In the genomic region with DNA sequence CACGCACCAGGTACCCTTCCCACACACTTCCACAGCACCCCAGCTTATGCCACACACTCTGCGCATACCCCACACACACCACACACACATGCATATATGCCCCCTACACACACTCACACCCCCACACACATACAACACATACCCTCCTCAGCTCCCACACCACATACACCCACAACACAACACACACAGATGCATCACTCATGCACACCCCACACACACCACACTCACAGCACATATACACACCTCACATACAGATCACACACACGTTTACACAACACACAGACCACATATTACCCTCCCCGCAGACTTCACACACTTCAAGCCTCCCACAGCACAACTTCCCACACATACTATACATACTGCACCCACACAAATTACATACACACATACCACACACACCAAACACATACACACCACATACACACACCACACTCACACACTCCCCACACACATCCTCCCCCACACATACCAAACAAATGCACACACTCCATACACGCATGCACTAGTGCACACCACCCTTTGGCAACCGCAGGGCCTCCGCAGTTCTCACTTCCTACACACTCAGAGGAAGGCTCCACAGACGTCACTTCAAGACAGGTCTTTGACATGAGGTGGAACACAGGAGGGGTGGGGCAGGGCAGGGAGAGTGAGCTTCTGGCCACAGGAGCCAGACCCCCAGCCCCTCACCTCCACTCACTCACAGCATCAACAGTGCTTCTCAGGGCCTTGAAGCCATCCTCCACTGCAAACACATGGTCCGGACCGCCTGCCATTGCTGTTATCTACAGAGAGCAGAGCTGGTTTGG, we compare ENCODE assay signal across 9 cellular contexts. TPM values are rescaled to one million over a fixed set of nuclear protein-coding genes. Genes with fewer than 3 reads are reported as not detected.
DNase-seq lines count a peak whose midpoint lies in the region; ATAC-seq and TF ChIP-seq lines count a peak whose summit lies in the region.
"Had no signal": no experiment of that assay in that cellular context is flagged by ENCODE, and none has a peak within 500 bp of the region (broad histone marks: within the 10 kb centered on the region; RNA-seq: fewer than 3 reads in every experiment).

No MANE protein-coding gene starts in this region.

- peak; percentile 81 for DNase-seq in activated CD8-positive, alpha-beta T cell treated with anti-CD3 and anti-CD28 coated beads for 36 hours
- DNase-seq in trophoblast cell (no peak), NOMO-1 (lab: John Stamatoyannopoulos, UW; ENCODE audit: unreplicated experiment in 2 of 2) (no peak), testis (no peak), G401 (ENCODE audit: low spot score) (no peak), DMS53 treated with DMSO at 0.1 percent for 48 hours (lab: John Stamatoyannopoulos, UW; ENCODE audit: unreplicated experiment) (no peak)
- DNase-seq: NCI-H187 had no signal

- no peak overlapping the region for H3K4me3 Mint-ChIP-seq in activated CD8-positive, alpha-beta T cell treated with anti-CD3 and anti-CD28 coated beads for 36 hours

- H3K4ac ChIP-seq in trophoblast cell (ENCODE audit: low read depth, low read length), result no peak overlapping the region

- H3K27ac ChIP-seq in trophoblast cell (ENCODE audit: low read depth, low read length), result no peak overlapping the region
- no peak overlapping the region for H3K27ac ChIP-seq in testis

- intact Hi-C loops in activated CD8-positive, alpha-beta T cell treated with anti-CD3 and anti-CD28 coated beads for 36 hours (cut with micrococcal nuclease), result no loop called here
- intact Hi-C loops in testis (cut with DNase I; ENCODE audit: low total_unique reads), result no loop called here

- no peaks in the 10 kb centered on the region for H3K36me3 Mint-ChIP-seq in activated CD8-positive, alpha-beta T cell treated with anti-CD3 and anti-CD28 coated beads for 36 hours (ENCODE audit: low read depth)

- H2BK12ac ChIP-seq in trophoblast cell (ENCODE audit: low read length), result peak overlapping the region; percentile 29

- H4K91ac ChIP-seq in trophoblast cell (ENCODE audit: low read depth, low read length), result peak overlapping the region; percentile 5

- H3K4me2 ChIP-seq in trophoblast cell (ENCODE audit: low read length), result no peak overlapping the region

- peaks cover 4% of the 10 kb centered on the region for H3K9me3 ChIP-seq in trophoblast cell (ENCODE audit: insufficient read depth, low read depth, low read length)
- no peaks in the 10 kb centered on the region for H3K9me3 ChIP-seq in testis

- WGBS in trophoblast cell (ENCODE audit: extremely low coverage, insufficient coverage, insufficient read length), result no CpG with 5 or more reads among the region's 10 CpGs
- WGBS in testis, 2 donors, result 87 to 94% methylated on average over 8 to 10 of the region's 10 CpGs

- H3K27me3 ChIP-seq in trophoblast cell (ENCODE audit: insufficient read depth, low read length), result no peaks in the 10 kb centered on the region
- no peaks in the 10 kb centered on the region for H3K27me3 ChIP-seq in testis

- no peak overlapping the region for H3K23ac ChIP-seq in trophoblast cell (ENCODE audit: low read length)

- H3K36me3 ChIP-seq in trophoblast cell (ENCODE audit: control insufficient read depth in 1 of 2, insufficient read depth in 2 of 2, low read length in 2 of 2) (no peaks in the 10 kb centered on the region), testis (ENCODE audit: low read depth, missing control alignments) (no peaks in the 10 kb centered on the region)

- H3K9ac ChIP-seq in trophoblast cell (ENCODE audit: low read length), result no peak overlapping the region

- ATAC-seq in HG02970 (IDR thresholded peaks at IDR 0.05; ENCODE audit: low FRiP score, unreplicated experiment), result peak; percentile 51
- ATAC-seq in activated CD8-positive, alpha-beta T cell treated with anti-CD3 and anti-CD28 coated beads for 36 hours, result peak; percentile 74

- no peak overlapping the region for H3K14ac ChIP-seq in trophoblast cell (ENCODE audit: low read length)

- no peaks in the 10 kb centered on the region for H3K9me3 Mint-ChIP-seq in activated CD8-positive, alpha-beta T cell treated with anti-CD3 and anti-CD28 coated beads for 36 hours

- H4K8ac ChIP-seq in trophoblast cell (ENCODE audit: low read depth, low read length), result no peak overlapping the region

- CTCF ChIA-PET in activated CD8-positive, alpha-beta T cell treated with anti-CD3 and anti-CD28 coated beads for 36 hours (lab: Charles Lee), result interaction anchor here (1.1 to 2.0 kb wide), 4 partner anchors 8 to 39 kb away, joined by 3 to 7 read pairs (median 4); no protein-coding TSS in a partner anchor

- no peak overlapping the region for H2AFZ ChIP-seq in trophoblast cell (ENCODE audit: insufficient read depth, low read length, poor library complexity)

- no peak for TF ChIP-seq POLR2A in testis (IDR thresholded peaks at IDR 0.05)

- H2AK5ac ChIP-seq in trophoblast cell (ENCODE audit: low read length), result peak overlapping the region; percentile 22

- in situ Hi-C loops in G401 (cut with HindIII; ENCODE audit: low sequenced_read_pairs), result no loop called here

- no peak overlapping the region for H3K27ac Mint-ChIP-seq in activated CD8-positive, alpha-beta T cell treated with anti-CD3 and anti-CD28 coated beads for 36 hours

- H3K4me1 ChIP-seq in trophoblast cell (ENCODE audit: control insufficient read depth in 1 of 2, insufficient read depth in 2 of 2, low read length in 2 of 2), result peaks cover 17 to 27% of the 10 kb centered on the region in 2 experiments
- H3K4me1 ChIP-seq in testis, result peaks cover 3% of the 10 kb centered on the region

- no peaks in the 10 kb centered on the region for H3K79me2 ChIP-seq in trophoblast cell (ENCODE audit: control insufficient read depth, insufficient read depth, low read length, poor library complexity)

- H2BK5ac ChIP-seq in trophoblast cell (ENCODE audit: low read depth, low read length, poor library complexity), result no peak overlapping the region

- no peak overlapping the region for H3K18ac ChIP-seq in trophoblast cell (ENCODE audit: low read length)

- H3K4me3 ChIP-seq in GM12875 (ENCODE audit: low read depth, low read length) (peak overlapping the region; percentile 43), trophoblast cell (ENCODE audit: low read depth, low read length) (peak overlapping the region; percentile 52), testis (no peak overlapping the region)

- H2BK120ac ChIP-seq in trophoblast cell (ENCODE audit: insufficient read depth, low read length, poor library complexity), result no peak overlapping the region

- TF ChIP-seq CTCF in GM12875 (IDR thresholded peaks at IDR 0.05; ENCODE audit: borderline replicate concordance, insufficient read depth, low read depth, low read length), result no peak
- TF ChIP-seq CTCF in activated CD8-positive, alpha-beta T cell treated with anti-CD3 and anti-CD28 coated beads for 36 hours (IDR thresholded peaks at IDR 0.05), result no peak
- no peak for TF ChIP-seq CTCF in testis (IDR thresholded peaks at IDR 0.05)

- H3K4me1 Mint-ChIP-seq in activated CD8-positive, alpha-beta T cell treated with anti-CD3 and anti-CD28 coated beads for 36 hours (ENCODE audit: low read depth), result peaks cover 50% of the 10 kb centered on the region

- POLR2A ChIA-PET in activated CD8-positive, alpha-beta T cell treated with anti-CD3 and anti-CD28 coated beads for 36 hours (lab: Charles Lee), result interaction anchor here (0.5 to 1.3 kb wide), 5 partner anchors 15 to 173 kb away, joined by 3 to 5 read pairs (median 3); no protein-coding TSS in a partner anchor

- H3K79me1 ChIP-seq in trophoblast cell (ENCODE audit: low read length), result peaks cover 3% of the 10 kb centered on the region

- H3K27me3 Mint-ChIP-seq in activated CD8-positive, alpha-beta T cell treated with anti-CD3 and anti-CD28 coated beads for 36 hours, result no peaks in the 10 kb centered on the region

- no peak overlapping the region for H4K12ac ChIP-seq in trophoblast cell (ENCODE audit: low read depth, low read length)

RNA-seq across cellular contexts. Expression of gene ANTXRL, which starts 18.5 kb away (rescaled TPM):
- total RNA-seq in activated CD8-positive, alpha-beta T cell treated with anti-CD3 and anti-CD28 coated beads for 36 hours, result not detected
- polyA plus RNA-seq in trophoblast cell (2013), result 0.03 and 0.12 TPM in 2 replicates
- total RNA-seq in testis, result 10 to 100 TPM; 10.7 to 26.5 TPM
- polyA plus RNA-seq in testis (ENCODE audit: insufficient read depth, low read depth, low replicate concordance), result 23.7 TPM
- total RNA-seq in G401 (2014; rRNA removed; shearing (Covaris generic)), result not detected in 2 replicates

Comparison
In these comparisons a context has a peak if more than half of its experiments do, and no peak if none do; other contexts are left out.
1. H3K4me3 ChIP-seq: peak in GM12875 (single experiment) and trophoblast cell (single experiment); none in testis (0 of 2).
2. RNA of gene ANTXRL, which starts 18.5 kb away (total RNA-seq): 10.7 to 26.5 TPM in testis; not detected in activated CD8-positive, alpha-beta T cell treated with anti-CD3 and anti-CD28 coated beads for 36 hours and not detected in G401; every median in the first group is over 10 times any median in the second.